17 cellular contexts compared by ENCODE assay signal in the genomic region with DNA sequence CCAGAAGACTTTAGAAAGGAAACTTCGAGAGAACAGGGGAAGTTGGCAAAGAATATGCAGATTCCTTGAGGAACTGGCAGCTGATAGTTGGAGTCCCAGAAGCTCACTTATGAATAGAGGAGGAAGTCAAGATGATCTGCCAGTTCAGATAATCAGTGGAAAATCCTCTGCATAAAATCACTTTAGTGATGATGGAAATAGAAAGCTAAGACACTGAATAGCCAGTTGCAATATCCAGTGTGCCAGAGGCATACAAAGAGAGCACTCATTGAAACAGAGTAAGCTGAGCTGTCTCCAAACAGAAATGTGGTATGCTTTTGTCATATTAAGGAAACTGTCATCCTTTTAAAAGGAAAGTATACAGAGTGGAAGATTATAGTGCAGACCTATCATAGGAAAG.
"Had no signal": no experiment of that assay in that cellular context is flagged by ENCODE, and none has a peak within 500 bp of the region (broad histone marks: within the 10 kb centered on the region; RNA-seq: fewer than 3 reads in every experiment).

No MANE protein-coding gene starts in this region.

- H3K9me3 ChIP-seq: heart left ventricle, ovary, sigmoid colon, thyroid gland had no signal

- ATAC-seq: activated CD4-positive, alpha-beta T cell treated with anti-CD3 and anti-CD28 coated beads for 36 hours; heart left ventricle; stimulated activated memory B cell treated with anti-CD40 and anti-IgM and Interleukin-4, amounts not matched to agents 10 μg/mL and 1 μg/mL and 100 μg/mL, for 72 hours had no signal

- H3K27me3 ChIP-seq: heart left ventricle, ovary, sigmoid colon, thyroid gland had no signal

- DNase-seq: activated CD4-positive, alpha-beta memory T cell treated with anti-CD3 and anti-CD28 coated beads, Interleukin-2, amount 10 ng/mL, durations not matched to agents 7 days and 5 days; activated CD4-positive, alpha-beta T cell treated with anti-CD3 and anti-CD28 coated beads for 36 hours; activated naive CD4-positive, alpha-beta T cell treated with anti-CD3 and anti-CD28 coated beads, Interleukin-2, amount 50 U/mL, for 16 hours; activated T-cell treated with anti-CD3 and anti-CD28 coated beads, Interleukin-2, amount 50 U/mL, for 24 hours; heart left ventricle; immature natural killer cell; mesendoderm; nephron progenitor cell; ovary; sigmoid colon; stimulated activated CD4-positive, alpha-beta T cell treated with anti-CD3 and anti-CD28 coated beads, Interleukin-12 subunit alpha, Interleukin-12 subunit beta, amount 100 ng/mL, for 4 hours; stimulated activated CD4-positive, alpha-beta T cell treated with anti-CD3 and anti-CD28 coated beads, Interleukin-2, amount 100 ng/mL, for 24 hours; thyroid gland; WERI-Rb-1 had no signal

- H3K4me3 ChIP-seq: heart left ventricle, ovary, sigmoid colon, thyroid gland had no signal

- H3K36me3 ChIP-seq: heart left ventricle, ovary, sigmoid colon, thyroid gland, WERI-Rb-1 had no signal

- FAIRE-seq: frontal cortex had no signal

- H3K27ac ChIP-seq: epithelial cell of prostate, heart left ventricle, ovary, sigmoid colon, thyroid gland, WERI-Rb-1 had no signal

- H3K4me1 ChIP-seq: heart left ventricle, thyroid gland had no signal
